ENCODE assay signal across 35 cellular contexts in the genomic region with DNA sequence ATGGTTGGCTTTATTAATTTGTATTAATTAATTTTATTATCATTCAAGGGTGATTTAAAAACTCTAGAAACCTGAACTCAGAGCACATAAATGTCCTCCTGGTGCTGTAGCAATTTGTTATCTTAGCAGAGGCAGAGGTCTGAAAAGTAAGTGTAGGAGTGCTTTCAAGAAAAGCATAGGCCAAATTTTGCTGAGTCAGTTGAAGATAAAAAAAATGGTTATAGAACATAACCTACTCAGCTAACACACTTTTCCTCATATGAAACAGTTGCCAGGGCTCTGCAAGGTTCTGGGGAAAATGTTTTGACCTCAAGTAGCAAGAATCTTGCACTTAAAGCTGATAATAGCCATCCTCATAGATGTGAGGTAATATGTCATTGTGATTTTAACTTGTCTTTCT. TPM values are rescaled to one million over a fixed set of nuclear protein-coding genes. Genes with fewer than 3 reads are reported as not detected.
"Had no signal": no experiment of that assay in that cellular context is flagged by ENCODE, and none has a peak within 500 bp of the region (broad histone marks: within the 10 kb centered on the region; RNA-seq: fewer than 3 reads in every experiment).

No MANE protein-coding gene starts in this region.

- H3K27ac Mint-ChIP-seq: activated B cell treated with CpG ODN at 0.5 μM for 24 hours; activated CD4-positive, alpha-beta memory T cell treated with anti-CD3 and anti-CD28 coated beads for 36 hours; activated naive CD4-positive, alpha-beta T cell treated with anti-CD3 and anti-CD28 coated beads, Interleukin-2, amount 50 U/mL, for 24 hours; activated naive CD8-positive, alpha-beta T cell treated with anti-CD3 and anti-CD28 coated beads, Interleukin-2, amount 10 ng/mL, durations not matched to agents 7 days and 5 days had no signal

- H3K4me1 Mint-ChIP-seq: activated B cell treated with CpG ODN at 0.5 μM for 24 hours; activated naive CD4-positive, alpha-beta T cell treated with anti-CD3 and anti-CD28 coated beads, Interleukin-2, amount 50 U/mL, for 24 hours; activated naive CD8-positive, alpha-beta T cell treated with anti-CD3 and anti-CD28 coated beads, Interleukin-2, amount 10 ng/mL, durations not matched to agents 7 days and 5 days; central memory CD8-positive, alpha-beta T cell had no signal

- H3K9me3 ChIP-seq: ascending aorta had no signal

- FAIRE-seq: RCC 7860 had no signal

- H3K27me3 Mint-ChIP-seq: activated B cell treated with CpG ODN at 0.5 μM for 24 hours; activated CD4-positive, alpha-beta memory T cell treated with anti-CD3 and anti-CD28 coated beads for 36 hours; activated naive CD4-positive, alpha-beta T cell treated with anti-CD3 and anti-CD28 coated beads, Interleukin-2, amount 50 U/mL, for 24 hours; central memory CD8-positive, alpha-beta T cell had no signal

- H3K27me3 ChIP-seq: ascending aorta, cardiac muscle cell had no signal

- H2AFZ ChIP-seq: PC-9 had no signal

- H3K4me3 ChIP-seq: ascending aorta, cardiac muscle cell, PC-9 had no signal

- H3K36me3 ChIP-seq: ascending aorta, cardiac muscle cell had no signal

- H3K4me1 ChIP-seq: ascending aorta had no signal

- H3K4me2 ChIP-seq: PC-9 had no signal

- DNase-seq: activated B cell treated with CpG ODN at 0.5 μM for 24 hours; activated CD4-positive, alpha-beta memory T cell treated with anti-CD3 and anti-CD28 coated beads for 36 hours; activated CD4-positive, alpha-beta T cell treated with anti-CD3 and anti-CD28 coated beads for 4 hours; activated CD4-positive, alpha-beta T cell treated with anti-CD3 and anti-CD28 coated beads, Interleukin-2, amount 50 U/mL, for 1 hour; activated CD4-positive, CD25-positive, alpha-beta regulatory T cell treated with anti-CD3 and anti-CD28 coated beads, Interleukin-2, amount 50 U/mL, for 72 hours; activated CD8-positive, alpha-beta memory T cell treated with anti-CD3 and anti-CD28 coated beads, Interleukin-2, amount 50 U/mL, for 4 hours; activated effector memory CD4-positive, alpha-beta T cell treated with Interleukin-2 at 50 U/mL for 16 hours; activated naive CD4-positive, alpha-beta T cell; activated naive CD8-positive, alpha-beta T cell treated with anti-CD3 and anti-CD28 coated beads, Interleukin-2, amount 10 ng/mL, durations not matched to agents 7 days and 5 days; activated T-cell treated with anti-CD3 and anti-CD28 coated beads for 4 hours; activated T-cell treated with anti-CD3 and anti-CD28 coated beads, Interleukin-2, amount 50 U/mL, for 48 hours; amygdala; NCI-H1092 treated with DMSO at 0.1 percent for 48 hours; NCI-H1417; NCI-H146; NCI-H187 treated with DMSO at 0.1 percent for 48 hours; NCI-H2081; NCI-H2171 treated with DMSO at 0.1 percent for 48 hours; NCI-H510A; NCI-H526; NCI-H748 treated with DMSO at 0.1 percent for 48 hours; NK-92 treated with Interleukin-12 subunit alpha and Interleukin-12 subunit beta, amount 100 ng/mL, for 24 hours; PC-9; Right ventricle myocardium superior; SW 1271; T-helper 1 cell; T-helper 2 cell; T-helper 9 cell had no signal

- H3K4me3 Mint-ChIP-seq: activated B cell treated with CpG ODN at 0.5 μM for 24 hours; activated CD4-positive, alpha-beta memory T cell treated with anti-CD3 and anti-CD28 coated beads for 36 hours; activated naive CD4-positive, alpha-beta T cell treated with anti-CD3 and anti-CD28 coated beads, Interleukin-2, amount 50 U/mL, for 24 hours; activated naive CD8-positive, alpha-beta T cell treated with anti-CD3 and anti-CD28 coated beads, Interleukin-2, amount 10 ng/mL, durations not matched to agents 7 days and 5 days; central memory CD8-positive, alpha-beta T cell had no signal

- H3K27ac ChIP-seq: ascending aorta, cardiac muscle cell, PC-9, VCaP had no signal

- H3K36me3 Mint-ChIP-seq: activated CD4-positive, alpha-beta memory T cell treated with anti-CD3 and anti-CD28 coated beads for 36 hours; activated naive CD4-positive, alpha-beta T cell treated with anti-CD3 and anti-CD28 coated beads, Interleukin-2, amount 50 U/mL, for 24 hours; activated naive CD8-positive, alpha-beta T cell treated with anti-CD3 and anti-CD28 coated beads, Interleukin-2, amount 10 ng/mL, durations not matched to agents 7 days and 5 days had no signal

RNA-seq across cellular contexts. Expression of a gene that starts 53.5 kb away (rescaled TPM):
- total RNA-seq: activated CD4-positive, alpha-beta memory T cell treated with anti-CD3 and anti-CD28 coated beads for 36 hours; ascending aorta; M059J; Right ventricle myocardium superior had no signal
